1 cellular context compared by ENCODE assay signal in the genomic region with DNA sequence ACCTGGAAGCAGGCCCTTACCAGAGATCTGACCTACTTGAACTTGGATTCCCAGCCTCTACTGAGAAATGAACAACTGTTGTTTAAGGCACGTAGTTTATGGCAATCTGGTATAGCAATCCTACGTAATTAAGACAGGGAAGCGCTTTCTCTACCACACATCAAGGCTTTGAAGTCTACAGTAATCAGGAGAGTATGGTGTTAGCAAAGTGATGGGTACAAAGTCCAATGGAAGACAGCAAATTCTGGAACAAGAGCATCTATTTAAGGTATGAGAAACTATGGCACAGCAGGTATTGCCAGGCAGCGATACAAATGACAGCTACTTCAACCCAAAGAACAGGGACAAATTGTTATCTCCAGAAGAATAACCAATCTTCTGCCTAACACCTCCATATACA.
TF ChIP-seq lines count a peak whose summit lies in the region.

No MANE protein-coding gene starts in this region.

TF ChIP-seq in HepG2, 621 proteins besides CTCF, POLR2A, EP300 and RAD21 (continued from another document and continues in another):
- TF ChIP-seq, protein P1, sequence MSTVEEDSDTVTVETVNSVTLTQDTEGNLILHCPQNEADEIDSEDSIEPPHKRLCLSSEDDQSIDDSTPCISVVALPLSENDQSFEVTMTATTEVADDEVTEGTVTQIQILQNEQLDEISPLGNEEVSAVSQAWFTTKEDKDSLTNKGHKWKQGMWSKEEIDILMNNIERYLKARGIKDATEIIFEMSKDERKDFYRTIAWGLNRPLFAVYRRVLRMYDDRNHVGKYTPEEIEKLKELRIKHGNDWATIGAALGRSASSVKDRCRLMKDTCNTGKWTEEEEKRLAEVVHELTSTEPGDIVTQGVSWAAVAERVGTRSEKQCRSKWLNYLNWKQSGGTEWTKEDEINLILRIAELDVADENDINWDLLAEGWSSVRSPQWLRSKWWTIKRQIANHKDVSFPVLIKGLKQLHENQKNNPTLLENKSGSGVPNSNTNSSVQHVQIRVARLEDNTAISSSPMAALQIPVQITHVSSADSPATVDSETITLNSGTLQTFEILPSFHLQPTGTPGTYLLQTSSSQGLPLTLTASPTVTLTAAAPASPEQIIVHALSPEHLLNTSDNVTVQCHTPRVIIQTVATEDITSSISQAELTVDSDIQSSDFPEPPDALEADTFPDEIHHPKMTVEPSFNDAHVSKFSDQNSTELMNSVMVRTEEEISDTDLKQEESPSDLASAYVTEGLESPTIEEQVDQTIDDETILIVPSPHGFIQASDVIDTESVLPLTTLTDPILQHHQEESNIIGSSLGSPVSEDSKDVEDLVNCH (CRISPR knock-in tag; IDR thresholded peaks at IDR 0.05): no peak
- TF ChIP-seq NR2F1 (CRISPR knock-in tag; IDR thresholded peaks at IDR 0.05): no peak
- TF ChIP-seq, protein P2, sequence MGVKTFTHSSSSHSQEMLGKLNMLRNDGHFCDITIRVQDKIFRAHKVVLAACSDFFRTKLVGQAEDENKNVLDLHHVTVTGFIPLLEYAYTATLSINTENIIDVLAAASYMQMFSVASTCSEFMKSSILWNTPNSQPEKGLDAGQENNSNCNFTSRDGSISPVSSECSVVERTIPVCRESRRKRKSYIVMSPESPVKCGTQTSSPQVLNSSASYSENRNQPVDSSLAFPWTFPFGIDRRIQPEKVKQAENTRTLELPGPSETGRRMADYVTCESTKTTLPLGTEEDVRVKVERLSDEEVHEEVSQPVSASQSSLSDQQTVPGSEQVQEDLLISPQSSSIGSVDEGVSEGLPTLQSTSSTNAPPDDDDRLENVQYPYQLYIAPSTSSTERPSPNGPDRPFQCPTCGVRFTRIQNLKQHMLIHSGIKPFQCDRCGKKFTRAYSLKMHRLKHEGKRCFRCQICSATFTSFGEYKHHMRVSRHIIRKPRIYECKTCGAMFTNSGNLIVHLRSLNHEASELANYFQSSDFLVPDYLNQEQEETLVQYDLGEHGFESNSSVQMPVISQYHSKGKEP (CRISPR knock-in tag; IDR thresholded peaks at IDR 0.05): no peak
- TF ChIP-seq, protein P3, sequence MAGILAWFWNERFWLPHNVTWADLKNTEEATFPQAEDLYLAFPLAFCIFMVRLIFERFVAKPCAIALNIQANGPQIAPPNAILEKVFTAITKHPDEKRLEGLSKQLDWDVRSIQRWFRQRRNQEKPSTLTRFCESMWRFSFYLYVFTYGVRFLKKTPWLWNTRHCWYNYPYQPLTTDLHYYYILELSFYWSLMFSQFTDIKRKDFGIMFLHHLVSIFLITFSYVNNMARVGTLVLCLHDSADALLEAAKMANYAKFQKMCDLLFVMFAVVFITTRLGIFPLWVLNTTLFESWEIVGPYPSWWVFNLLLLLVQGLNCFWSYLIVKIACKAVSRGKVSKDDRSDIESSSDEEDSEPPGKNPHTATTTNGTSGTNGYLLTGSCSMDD (CRISPR knock-in tag; IDR thresholded peaks at IDR 0.05): no peak
- TF ChIP-seq, protein P4, sequence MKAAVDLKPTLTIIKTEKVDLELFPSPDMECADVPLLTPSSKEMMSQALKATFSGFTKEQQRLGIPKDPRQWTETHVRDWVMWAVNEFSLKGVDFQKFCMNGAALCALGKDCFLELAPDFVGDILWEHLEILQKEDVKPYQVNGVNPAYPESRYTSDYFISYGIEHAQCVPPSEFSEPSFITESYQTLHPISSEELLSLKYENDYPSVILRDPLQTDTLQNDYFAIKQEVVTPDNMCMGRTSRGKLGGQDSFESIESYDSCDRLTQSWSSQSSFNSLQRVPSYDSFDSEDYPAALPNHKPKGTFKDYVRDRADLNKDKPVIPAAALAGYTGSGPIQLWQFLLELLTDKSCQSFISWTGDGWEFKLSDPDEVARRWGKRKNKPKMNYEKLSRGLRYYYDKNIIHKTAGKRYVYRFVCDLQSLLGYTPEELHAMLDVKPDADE (CRISPR knock-in tag; IDR thresholded peaks at IDR 0.05): no peak
- TF ChIP-seq SSRP1 (CRISPR knock-in tag; IDR thresholded peaks at IDR 0.05): no peak
- no peak for TF ChIP-seq ZNF589 (CRISPR knock-in tag; conservative IDR thresholded peaks at IDR 0.05)
- TF ChIP-seq ZNF30 (CRISPR knock-in tag; IDR thresholded peaks at IDR 0.05): no peak
- no peak for TF ChIP-seq ZNF224 (CRISPR knock-in tag; IDR thresholded peaks at IDR 0.05)
- no peak for TF ChIP-seq ZKSCAN1 (IDR thresholded peaks at IDR 0.05; ENCODE audit: low read length)
- TF ChIP-seq, protein P5, sequence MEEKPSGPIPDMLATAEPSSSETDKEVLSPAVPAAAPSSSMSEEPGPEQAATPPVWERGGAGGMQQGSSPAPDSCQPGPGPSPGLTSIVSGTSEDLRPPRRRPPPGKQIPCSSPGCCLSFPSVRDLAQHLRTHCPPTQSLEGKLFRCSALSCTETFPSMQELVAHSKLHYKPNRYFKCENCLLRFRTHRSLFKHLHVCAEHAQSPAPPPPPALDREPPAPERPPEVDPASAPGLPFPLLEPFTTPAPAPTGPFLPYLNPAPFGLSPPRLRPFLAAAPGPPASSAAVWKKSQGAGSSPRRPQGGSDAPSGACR (CRISPR knock-in tag; IDR thresholded peaks at IDR 0.05): no peak
- TF ChIP-seq, protein P6, sequence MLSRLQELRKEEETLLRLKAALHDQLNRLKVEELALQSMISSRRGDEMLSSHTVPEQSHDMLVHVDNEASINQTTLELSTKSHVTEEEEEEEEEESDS (CRISPR knock-in tag; IDR thresholded peaks at IDR 0.05; ENCODE audit: borderline replicate concordance): no peak
- TF ChIP-seq GATA4 (IDR thresholded peaks at IDR 0.05; ENCODE audit: borderline replicate concordance, low read depth): no peak
- no peak for TF ChIP-seq ARHGAP35 (CRISPR knock-in tag; IDR thresholded peaks at IDR 0.05; ENCODE audit: borderline replicate concordance)
- TF ChIP-seq ZNF788 (CRISPR knock-in tag; IDR thresholded peaks at IDR 0.05; ENCODE audit: borderline replicate concordance): no peak
- no peak for TF ChIP-seq SMAD9 (CRISPR knock-in tag; IDR thresholded peaks at IDR 0.05)
- no peak for TF ChIP-seq ZNF777 (CRISPR knock-in tag; IDR thresholded peaks at IDR 0.05)
- TF ChIP-seq ZNF644 (CRISPR knock-in tag; IDR thresholded peaks at IDR 0.05; ENCODE audit: low read depth): peak; percentile 76; the same call in 1 of the 2 replicates
- TF ChIP-seq, protein P7, sequence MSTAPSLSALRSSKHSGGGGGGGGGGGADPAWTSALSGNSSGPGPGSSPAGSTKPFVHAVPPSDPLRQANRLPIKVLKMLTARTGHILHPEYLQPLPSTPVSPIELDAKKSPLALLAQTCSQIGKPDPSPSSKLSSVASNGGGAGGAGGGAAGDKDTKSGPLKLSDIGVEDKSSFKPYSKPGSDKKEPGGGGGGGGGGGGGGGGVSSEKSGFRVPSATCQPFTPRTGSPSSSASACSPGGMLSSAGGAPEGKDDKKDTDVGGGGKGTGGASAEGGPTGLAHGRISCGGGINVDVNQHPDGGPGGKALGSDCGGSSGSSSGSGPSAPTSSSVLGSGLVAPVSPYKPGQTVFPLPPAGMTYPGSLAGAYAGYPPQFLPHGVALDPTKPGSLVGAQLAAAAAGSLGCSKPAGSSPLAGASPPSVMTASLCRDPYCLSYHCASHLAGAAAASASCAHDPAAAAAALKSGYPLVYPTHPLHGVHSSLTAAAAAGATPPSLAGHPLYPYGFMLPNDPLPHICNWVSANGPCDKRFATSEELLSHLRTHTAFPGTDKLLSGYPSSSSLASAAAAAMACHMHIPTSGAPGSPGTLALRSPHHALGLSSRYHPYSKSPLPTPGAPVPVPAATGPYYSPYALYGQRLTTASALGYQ (CRISPR knock-in tag; IDR thresholded peaks at IDR 0.05): 0 out of 2 replicates have a peak, but pooled peaks have one; percentile 35
- 0 out of 2 replicates have a peak, but pooled peaks have one; percentile 40 for TF ChIP-seq HMG20B (CRISPR knock-in tag; conservative IDR thresholded peaks at IDR 0.05)
- TF ChIP-seq, protein P8, sequence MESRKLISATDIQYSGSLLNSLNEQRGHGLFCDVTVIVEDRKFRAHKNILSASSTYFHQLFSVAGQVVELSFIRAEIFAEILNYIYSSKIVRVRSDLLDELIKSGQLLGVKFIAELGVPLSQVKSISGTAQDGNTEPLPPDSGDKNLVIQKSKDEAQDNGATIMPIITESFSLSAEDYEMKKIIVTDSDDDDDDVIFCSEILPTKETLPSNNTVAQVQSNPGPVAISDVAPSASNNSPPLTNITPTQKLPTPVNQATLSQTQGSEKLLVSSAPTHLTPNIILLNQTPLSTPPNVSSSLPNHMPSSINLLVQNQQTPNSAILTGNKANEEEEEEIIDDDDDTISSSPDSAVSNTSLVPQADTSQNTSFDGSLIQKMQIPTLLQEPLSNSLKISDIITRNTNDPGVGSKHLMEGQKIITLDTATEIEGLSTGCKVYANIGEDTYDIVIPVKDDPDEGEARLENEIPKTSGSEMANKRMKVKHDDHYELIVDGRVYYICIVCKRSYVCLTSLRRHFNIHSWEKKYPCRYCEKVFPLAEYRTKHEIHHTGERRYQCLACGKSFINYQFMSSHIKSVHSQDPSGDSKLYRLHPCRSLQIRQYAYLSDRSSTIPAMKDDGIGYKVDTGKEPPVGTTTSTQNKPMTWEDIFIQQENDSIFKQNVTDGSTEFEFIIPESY (CRISPR knock-in tag; IDR thresholded peaks at IDR 0.05): no peak
- TF ChIP-seq, protein P9, sequence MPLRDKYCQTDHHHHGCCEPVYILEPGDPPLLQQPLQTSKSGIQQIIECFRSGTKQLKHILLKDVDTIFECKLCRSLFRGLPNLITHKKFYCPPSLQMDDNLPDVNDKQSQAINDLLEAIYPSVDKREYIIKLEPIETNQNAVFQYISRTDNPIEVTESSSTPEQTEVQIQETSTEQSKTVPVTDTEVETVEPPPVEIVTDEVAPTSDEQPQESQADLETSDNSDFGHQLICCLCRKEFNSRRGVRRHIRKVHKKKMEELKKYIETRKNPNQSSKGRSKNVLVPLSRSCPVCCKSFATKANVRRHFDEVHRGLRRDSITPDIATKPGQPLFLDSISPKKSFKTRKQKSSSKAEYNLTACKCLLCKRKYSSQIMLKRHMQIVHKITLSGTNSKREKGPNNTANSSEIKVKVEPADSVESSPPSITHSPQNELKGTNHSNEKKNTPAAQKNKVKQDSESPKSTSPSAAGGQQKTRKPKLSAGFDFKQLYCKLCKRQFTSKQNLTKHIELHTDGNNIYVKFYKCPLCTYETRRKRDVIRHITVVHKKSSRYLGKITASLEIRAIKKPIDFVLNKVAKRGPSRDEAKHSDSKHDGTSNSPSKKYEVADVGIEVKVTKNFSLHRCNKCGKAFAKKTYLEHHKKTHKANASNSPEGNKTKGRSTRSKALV (CRISPR knock-in tag; IDR thresholded peaks at IDR 0.05): no peak
- TF ChIP-seq, protein P10, sequence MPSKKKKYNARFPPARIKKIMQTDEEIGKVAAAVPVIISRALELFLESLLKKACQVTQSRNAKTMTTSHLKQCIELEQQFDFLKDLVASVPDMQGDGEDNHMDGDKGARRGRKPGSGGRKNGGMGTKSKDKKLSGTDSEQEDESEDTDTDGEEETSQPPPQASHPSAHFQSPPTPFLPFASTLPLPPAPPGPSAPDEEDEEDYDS (CRISPR knock-in tag; IDR thresholded peaks at IDR 0.05): peak; percentile 33; the same call in 1 of the 2 replicates
- TF ChIP-seq NFE2L2 (IDR thresholded peaks at IDR 0.05; ENCODE audit: low read length): no peak
- no peak for TF ChIP-seq ZNF33B (CRISPR knock-in tag; IDR thresholded peaks at IDR 0.05)
- TF ChIP-seq ZNF501 (CRISPR knock-in tag; IDR thresholded peaks at IDR 0.05): no peak
- peak; percentile 43; the same call in 1 of the 2 replicates for TF ChIP-seq IRF2 (CRISPR knock-in tag; IDR thresholded peaks at IDR 0.05)
- TF ChIP-seq, protein P11, sequence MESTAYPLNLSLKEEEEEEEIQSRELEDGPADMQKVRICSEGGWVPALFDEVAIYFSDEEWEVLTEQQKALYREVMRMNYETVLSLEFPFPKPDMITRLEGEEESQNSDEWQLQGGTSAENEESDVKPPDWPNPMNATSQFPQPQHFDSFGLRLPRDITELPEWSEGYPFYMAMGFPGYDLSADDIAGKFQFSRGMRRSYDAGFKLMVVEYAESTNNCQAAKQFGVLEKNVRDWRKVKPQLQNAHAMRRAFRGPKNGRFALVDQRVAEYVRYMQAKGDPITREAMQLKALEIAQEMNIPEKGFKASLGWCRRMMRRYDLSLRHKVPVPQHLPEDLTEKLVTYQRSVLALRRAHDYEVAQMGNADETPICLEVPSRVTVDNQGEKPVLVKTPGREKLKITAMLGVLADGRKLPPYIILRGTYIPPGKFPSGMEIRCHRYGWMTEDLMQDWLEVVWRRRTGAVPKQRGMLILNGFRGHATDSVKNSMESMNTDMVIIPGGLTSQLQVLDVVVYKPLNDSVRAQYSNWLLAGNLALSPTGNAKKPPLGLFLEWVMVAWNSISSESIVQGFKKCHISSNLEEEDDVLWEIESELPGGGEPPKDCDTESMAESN (CRISPR knock-in tag; conservative IDR thresholded peaks at IDR 0.05): no peak; the same call in 1 of the 2 replicates
- TF ChIP-seq, protein P12, sequence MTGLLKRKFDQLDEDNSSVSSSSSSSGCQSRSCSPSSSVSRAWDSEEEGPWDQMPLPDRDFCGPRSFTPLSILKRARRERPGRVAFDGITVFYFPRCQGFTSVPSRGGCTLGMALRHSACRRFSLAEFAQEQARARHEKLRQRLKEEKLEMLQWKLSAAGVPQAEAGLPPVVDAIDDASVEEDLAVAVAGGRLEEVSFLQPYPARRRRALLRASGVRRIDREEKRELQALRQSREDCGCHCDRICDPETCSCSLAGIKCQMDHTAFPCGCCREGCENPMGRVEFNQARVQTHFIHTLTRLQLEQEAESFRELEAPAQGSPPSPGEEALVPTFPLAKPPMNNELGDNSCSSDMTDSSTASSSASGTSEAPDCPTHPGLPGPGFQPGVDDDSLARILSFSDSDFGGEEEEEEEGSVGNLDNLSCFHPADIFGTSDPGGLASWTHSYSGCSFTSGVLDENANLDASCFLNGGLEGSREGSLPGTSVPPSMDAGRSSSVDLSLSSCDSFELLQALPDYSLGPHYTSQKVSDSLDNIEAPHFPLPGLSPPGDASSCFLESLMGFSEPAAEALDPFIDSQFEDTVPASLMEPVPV (CRISPR knock-in tag; IDR thresholded peaks at IDR 0.05): no peak
- TF ChIP-seq, protein P13, sequence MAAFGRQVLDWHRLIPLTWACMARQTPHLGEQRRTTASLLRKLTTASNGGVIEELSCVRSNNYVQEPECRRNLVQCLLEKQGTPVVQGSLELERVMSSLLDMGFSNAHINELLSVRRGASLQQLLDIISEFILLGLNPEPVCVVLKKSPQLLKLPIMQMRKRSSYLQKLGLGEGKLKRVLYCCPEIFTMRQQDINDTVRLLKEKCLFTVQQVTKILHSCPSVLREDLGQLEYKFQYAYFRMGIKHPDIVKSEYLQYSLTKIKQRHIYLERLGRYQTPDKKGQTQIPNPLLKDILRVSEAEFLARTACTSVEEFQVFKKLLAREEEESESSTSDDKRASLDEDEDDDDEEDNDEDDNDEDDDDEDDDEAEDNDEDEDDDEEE (CRISPR knock-in tag; IDR thresholded peaks at IDR 0.05): no peak
- TF ChIP-seq SIN3A (IDR thresholded peaks at IDR 0.05; ENCODE audit: borderline replicate concordance, low read depth, low read length): no peak
- peak; percentile 81; the same call in 1 of the 2 replicates for TF ChIP-seq NCOR1 (IDR thresholded peaks at IDR 0.05; ENCODE audit: borderline replicate concordance, low read length)
- TF ChIP-seq IKZF1 (IDR thresholded peaks at IDR 0.05): no peak
- TF ChIP-seq, protein P14, sequence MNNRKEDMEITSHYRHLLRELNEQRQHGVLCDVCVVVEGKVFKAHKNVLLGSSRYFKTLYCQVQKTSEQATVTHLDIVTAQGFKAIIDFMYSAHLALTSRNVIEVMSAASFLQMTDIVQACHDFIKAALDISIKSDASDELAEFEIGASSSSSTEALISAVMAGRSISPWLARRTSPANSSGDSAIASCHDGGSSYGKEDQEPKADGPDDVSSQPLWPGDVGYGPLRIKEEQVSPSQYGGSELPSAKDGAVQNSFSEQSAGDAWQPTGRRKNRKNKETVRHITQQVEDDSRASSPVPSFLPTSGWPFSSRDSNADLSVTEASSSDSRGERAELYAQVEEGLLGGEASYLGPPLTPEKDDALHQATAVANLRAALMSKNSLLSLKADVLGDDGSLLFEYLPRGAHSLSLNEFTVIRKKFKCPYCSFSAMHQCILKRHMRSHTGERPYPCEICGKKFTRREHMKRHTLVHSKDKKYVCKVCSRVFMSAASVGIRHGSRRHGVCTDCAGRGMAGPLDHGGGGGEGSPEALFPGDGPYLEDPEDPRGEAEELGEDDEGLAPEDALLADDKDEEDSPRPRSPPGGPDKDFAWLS (CRISPR knock-in tag; IDR thresholded peaks at IDR 0.05; ENCODE audit: borderline replicate concordance): no peak
